In the genomic region with DNA sequence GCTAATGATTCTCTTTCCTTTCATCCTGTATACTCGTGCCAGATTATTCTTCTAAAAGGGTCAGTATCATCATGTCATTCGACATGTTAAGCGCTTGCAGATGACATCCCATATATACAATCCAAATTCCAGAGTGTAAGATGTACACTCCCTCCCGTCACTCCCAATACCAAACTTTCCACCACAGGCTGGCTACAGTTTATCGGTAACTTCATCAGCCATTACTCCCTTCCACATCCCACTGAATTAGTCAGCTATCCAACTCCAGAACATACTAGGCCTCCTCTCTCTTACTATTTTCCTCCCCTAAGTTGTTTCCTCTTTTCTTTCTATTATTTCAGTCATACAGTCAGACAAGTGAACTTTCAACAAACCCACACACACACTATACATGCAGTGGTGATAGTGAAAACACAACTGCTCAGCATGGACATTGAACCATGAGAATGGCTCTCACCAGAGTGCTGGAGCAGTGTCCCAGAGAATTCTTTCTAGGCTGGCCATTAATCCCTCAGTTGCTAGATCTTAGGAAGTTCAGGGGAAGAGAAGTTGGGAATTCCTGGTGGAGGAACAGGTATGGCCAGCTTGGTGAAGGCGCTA, we compare ENCODE assay signal across 30 cellular contexts. TPM values are rescaled to one million over a fixed set of nuclear protein-coding genes. Genes with fewer than 3 reads are reported as not detected.
DNase-seq lines count a peak whose midpoint lies in the region; ATAC-seq and TF ChIP-seq lines count a peak whose summit lies in the region.
"Had no signal": no experiment of that assay in that cellular context is flagged by ENCODE, and none has a peak within 500 bp of the region (broad histone marks: within the 10 kb centered on the region; RNA-seq: fewer than 3 reads in every experiment).

No MANE protein-coding gene starts in this region.

- H3K4me1 Mint-ChIP-seq in dendritic cell treated with granulocyte-macrophage colony-stimulating factor and Interleukin-4, amounts not matched to agents 40 ng/mL and 50 ng/mL, for 4 days (ENCODE audit: low read depth), result peaks cover 31% of the 10 kb centered on the region
- H3K4me1 Mint-ChIP-seq in endothelial cell (ENCODE audit: unreplicated experiment), result peaks cover 15% of the 10 kb centered on the region
- H3K4me1 Mint-ChIP-seq: endodermal cell, neural crest cell had no signal

- H3K36me3 Mint-ChIP-seq in dendritic cell treated with granulocyte-macrophage colony-stimulating factor and Interleukin-4, amounts not matched to agents 40 ng/mL and 50 ng/mL, for 4 days (ENCODE audit: low read depth), result no peaks in the 10 kb centered on the region
- peaks cover 3% of the 10 kb centered on the region for H3K36me3 Mint-ChIP-seq in endothelial cell (ENCODE audit: low read depth, unreplicated experiment)
- H3K36me3 Mint-ChIP-seq: stimulated activated effector memory CD8-positive, alpha-beta T cell treated with anti-CD3 and anti-CD28 coated beads, Interleukin-12 subunit alpha, Interleukin-12 subunit beta, amount 100 ng/mL, for 72 hours had no signal

- peaks cover 4% of the 10 kb centered on the region for H3K9me3 Mint-ChIP-seq in dendritic cell treated with granulocyte-macrophage colony-stimulating factor and Interleukin-4, amounts not matched to agents 40 ng/mL and 50 ng/mL, for 4 days
- no peaks in the 10 kb centered on the region for H3K9me3 Mint-ChIP-seq in endothelial cell (ENCODE audit: unreplicated experiment)
- H3K9me3 Mint-ChIP-seq: stimulated activated effector memory CD8-positive, alpha-beta T cell treated with anti-CD3 and anti-CD28 coated beads, Interleukin-12 subunit alpha, Interleukin-12 subunit beta, amount 100 ng/mL, for 72 hours had no signal

- H3K27ac Mint-ChIP-seq in dendritic cell treated with granulocyte-macrophage colony-stimulating factor and Interleukin-4, amounts not matched to agents 40 ng/mL and 50 ng/mL, for 4 days, result peak overlapping the region; percentile 3
- H3K27ac Mint-ChIP-seq in endothelial cell (ENCODE audit: unreplicated experiment), result no peak overlapping the region
- H3K27ac Mint-ChIP-seq: activated CD8-positive, alpha-beta T cell treated with anti-CD3 and anti-CD28 coated beads, Interleukin-2, amount 10 ng/mL, durations not matched to agents 7 days and 5 days; activated naive CD8-positive, alpha-beta T cell; endodermal cell; memory B cell; progenitor cell of endocrine pancreas; stimulated activated effector memory CD8-positive, alpha-beta T cell treated with anti-CD3 and anti-CD28 coated beads, Interleukin-12 subunit alpha, Interleukin-12 subunit beta, amount 100 ng/mL, for 72 hours; T-helper 17 cell had no signal

- H3K4me3 Mint-ChIP-seq in dendritic cell treated with granulocyte-macrophage colony-stimulating factor and Interleukin-4, amounts not matched to agents 40 ng/mL and 50 ng/mL, for 4 days, result no peak overlapping the region
- H3K4me3 Mint-ChIP-seq in endothelial cell (ENCODE audit: unreplicated experiment), result no peak overlapping the region
- H3K4me3 Mint-ChIP-seq: activated CD8-positive, alpha-beta T cell treated with anti-CD3 and anti-CD28 coated beads, Interleukin-2, amount 10 ng/mL, durations not matched to agents 7 days and 5 days; activated naive CD8-positive, alpha-beta T cell; endodermal cell; memory B cell; neural crest cell; stimulated activated effector memory CD8-positive, alpha-beta T cell treated with anti-CD3 and anti-CD28 coated beads, Interleukin-12 subunit alpha, Interleukin-12 subunit beta, amount 100 ng/mL, for 72 hours; T-helper 17 cell had no signal

- ATAC-seq in GM18870 (IDR thresholded peaks at IDR 0.05; ENCODE audit: unreplicated experiment), result peak; percentile 40
- peak; percentile 59 for ATAC-seq in HG02973 (IDR thresholded peaks at IDR 0.05; ENCODE audit: unreplicated experiment)
- ATAC-seq: activated CD8-positive, alpha-beta T cell treated with anti-CD3 and anti-CD28 coated beads, Interleukin-2, amount 10 ng/mL, durations not matched to agents 7 days and 5 days; left lobe of liver; SK-N-SH treated with all-trans-retinoic acid at 6 μM for 48 hours; stimulated activated effector memory CD8-positive, alpha-beta T cell treated with anti-CD3 and anti-CD28 coated beads, Interleukin-12 subunit alpha, Interleukin-12 subunit beta, amount 100 ng/mL, for 72 hours; T-helper 17 cell; upper lobe of right lung had no signal

- no peaks in the 10 kb centered on the region for H3K27me3 Mint-ChIP-seq in dendritic cell treated with granulocyte-macrophage colony-stimulating factor and Interleukin-4, amounts not matched to agents 40 ng/mL and 50 ng/mL, for 4 days
- no peaks in the 10 kb centered on the region for H3K27me3 Mint-ChIP-seq in endothelial cell (ENCODE audit: unreplicated experiment)
- H3K27me3 Mint-ChIP-seq: memory B cell, progenitor cell of endocrine pancreas had no signal

- intact Hi-C loops in dendritic cell treated with granulocyte-macrophage colony-stimulating factor and Interleukin-4, amounts not matched to agents 40 ng/mL and 50 ng/mL, for 4 days (cut with micrococcal nuclease), result no loop called here

- DNase-seq in EH (ENCODE audit: low read depth), result peak; percentile 56
- DNase-seq in NCI-H2029 treated with DMSO at 0.1 percent for 48 hours (lab: John Stamatoyannopoulos, UW), result no peak
- DNase-seq in NCI-H1417 (lab: John Stamatoyannopoulos, UW), result no peak
- DNase-seq in endothelial cell (ENCODE audit: low spot score), result no peak
- no peak for DNase-seq in iPS-NIHi11 (ENCODE audit: low spot score)
- DNase-seq: activated CD4-positive, CD25-positive, alpha-beta regulatory T cell treated with anti-CD3 and anti-CD28 coated beads, Interleukin-2, amount 50 U/mL, for 72 hours; activated CD8-positive, alpha-beta T cell treated with anti-CD3 and anti-CD28 coated beads, Interleukin-2, amount 10 ng/mL, durations not matched to agents 7 days and 5 days; caudate nucleus; DMS53; endodermal cell; esophagus squamous epithelium; GOT3; Karpas-422; NCI-H2029; NCI-H2227 treated with DMSO at 0.1 percent for 48 hours; NCI-H69; sigmoid colon; stimulated activated CD4-positive, alpha-beta T cell treated with anti-CD3 and anti-CD28 coated beads, Interleukin-4, amount 100 ng/mL, for 24 hours; T-helper 17 cell; upper lobe of right lung had no signal

- TF ChIP-seq CTCF in endothelial cell (IDR thresholded peaks at IDR 0.05; ENCODE audit: unreplicated experiment), result no peak

RNA-seq across cellular contexts. Expression of a gene that starts 10.6 kb away (rescaled TPM):
- 10.0 TPM for total RNA-seq in endothelial cell (ENCODE audit: unreplicated experiment)

RNA-seq across cellular contexts. Expression of a gene that starts 38.4 kb away (rescaled TPM):
- total RNA-seq in endothelial cell (ENCODE audit: unreplicated experiment), result 5.7 TPM

RNA-seq across cellular contexts. Expression of a gene that starts 57.4 kb away (rescaled TPM):
- total RNA-seq in endothelial cell (ENCODE audit: unreplicated experiment), result not detected
- total RNA-seq: activated CD8-positive, alpha-beta T cell treated with anti-CD3 and anti-CD28 coated beads, Interleukin-2, amount 10 ng/mL, durations not matched to agents 7 days and 5 days; endodermal cell; left lobe of liver; progenitor cell of endocrine pancreas; T-helper 17 cell had no signal
